18 cellular contexts compared by ENCODE assay signal in the genomic region with DNA sequence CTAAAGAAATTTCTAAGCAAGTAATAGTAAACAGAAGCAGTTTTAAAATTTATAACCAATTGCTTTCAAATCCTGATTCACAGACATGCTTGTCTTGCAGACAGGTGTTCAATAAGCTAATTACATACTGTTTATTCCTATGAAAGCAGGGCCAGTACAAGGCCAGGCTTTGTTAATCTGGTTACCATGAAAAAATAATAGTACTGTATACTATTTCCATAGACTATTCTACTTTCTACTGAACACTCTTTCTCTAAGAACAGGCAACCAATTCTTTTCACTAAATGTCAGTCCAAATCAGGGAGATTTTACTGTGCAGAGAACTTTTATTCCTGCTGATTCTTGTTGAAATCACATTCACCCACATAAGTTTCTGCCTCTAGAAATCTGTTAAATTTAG. TPM values are rescaled to one million over a fixed set of nuclear protein-coding genes. Genes with fewer than 3 reads are reported as not detected.
A peak's percentile ranks its signal among the peaks of the same experiment; 100 is the strongest.
DNase-seq lines count a peak whose midpoint lies in the region; ATAC-seq and TF ChIP-seq lines count a peak whose summit lies in the region.
"Had no signal": no experiment of that assay in that cellular context is flagged by ENCODE, and none has a peak within 500 bp of the region (broad histone marks: within the 10 kb centered on the region; RNA-seq: fewer than 3 reads in every experiment).

No MANE protein-coding gene starts in this region.

- intact Hi-C loops in natural killer cell (cut with micrococcal nuclease) (loop anchor here (10.0 kb wide), 1 partner anchor 371 kb away; a partner anchor contains a TSS), Calu3 (cut with micrococcal nuclease; ENCODE audit: unreplicated experiment) (no loop called here)

- H3K36me3 ChIP-seq in SK-N-SH (replicated peaks in 1 of 2; ENCODE audit: control insufficient read depth in 1 of 2, insufficient read depth in 2 of 2, low read length in 1 of 2): peaks cover 10 to 11% of the 10 kb centered on the region in 2 experiments
- H3K36me3 ChIP-seq in KOPT-K1 (ENCODE audit: insufficient read depth, low read length): peaks cover 13% of the 10 kb centered on the region

- H3K9me3 ChIP-seq in SK-N-SH (no peaks in the 10 kb centered on the region), KOPT-K1 (ENCODE audit: insufficient read depth, low read length, poor library complexity, severe bottlenecking) (no peaks in the 10 kb centered on the region)
- H3K9me3 ChIP-seq: left lung, stomach had no signal

- BruUV-seq in Calu3 (replicated peaks; lab: Mats Ljungman, UMichigan): no TSS peak

- H3F3A ChIP-seq in SK-N-SH (replicated peaks; ENCODE audit: insufficient read depth): peaks cover 8% of the 10 kb centered on the region

- no peak overlapping the region for H3K27ac Mint-ChIP-seq in activated naive CD8-positive, alpha-beta T cell treated with anti-CD3 and anti-CD28 coated beads, Interleukin-2, amount 50 U/mL, for 24 hours
- H3K27ac Mint-ChIP-seq in natural killer cell (peak overlapping the region; percentile 46 to 60), Calu3 (ENCODE audit: unreplicated experiment) (no peak overlapping the region)
- H3K27ac Mint-ChIP-seq: progenitor cell of endocrine pancreas had no signal

- H2AFZ ChIP-seq in SK-N-SH (ENCODE audit: low read depth): peak overlapping the region; percentile 40

- H3K27me3 Mint-ChIP-seq in activated naive CD8-positive, alpha-beta T cell treated with anti-CD3 and anti-CD28 coated beads, Interleukin-2, amount 50 U/mL, for 24 hours: peaks cover 3% of the 10 kb centered on the region
- peaks cover 0 to 4% of the 10 kb centered on the region in 2 donors for H3K27me3 Mint-ChIP-seq in natural killer cell (ENCODE audit: low read depth in 2 of 2)
- peaks cover 12% of the 10 kb centered on the region for H3K27me3 Mint-ChIP-seq in Calu3 (ENCODE audit: unreplicated experiment)
- H3K27me3 Mint-ChIP-seq: progenitor cell of endocrine pancreas had no signal

- H3K4me2 ChIP-seq in SK-N-SH: no peak overlapping the region

- no peaks in the 10 kb centered on the region for H3K9me3 Mint-ChIP-seq in activated naive CD8-positive, alpha-beta T cell treated with anti-CD3 and anti-CD28 coated beads, Interleukin-2, amount 50 U/mL, for 24 hours
- H3K9me3 Mint-ChIP-seq in natural killer cell (no peaks in the 10 kb centered on the region), Calu3 (ENCODE audit: low read depth, unreplicated experiment) (no peaks in the 10 kb centered on the region)

- POLR2A ChIA-PET in SK-N-SH (lab: Yijun Ruan, JAX): no interaction called here

- peaks cover 21% of the 10 kb centered on the region for H3K36me3 Mint-ChIP-seq in activated naive CD8-positive, alpha-beta T cell treated with anti-CD3 and anti-CD28 coated beads, Interleukin-2, amount 50 U/mL, for 24 hours (ENCODE audit: low read depth)
- peaks cover 10% of the 10 kb centered on the region for H3K36me3 Mint-ChIP-seq in natural killer cell
- peaks cover 31% of the 10 kb centered on the region for H3K36me3 Mint-ChIP-seq in Calu3 (ENCODE audit: insufficient read depth, unreplicated experiment)

- ATAC-seq in SK-N-SH treated with all-trans-retinoic acid at 6 μM for 48 hours (no peak), natural killer cell (no peak), GM21515 (IDR thresholded peaks at IDR 0.05; ENCODE audit: unreplicated experiment) (no peak)
- no peak for ATAC-seq in activated naive CD8-positive, alpha-beta T cell treated with anti-CD3 and anti-CD28 coated beads, Interleukin-2, amount 50 U/mL, for 24 hours
- ATAC-seq: activated CD4-positive, CD25-positive, alpha-beta regulatory T cell treated with anti-CD3 and anti-CD28 coated beads, Interleukin-2, amount 50 U/mL, for 24 hours; left lung had no signal

- no peaks in the 10 kb centered on the region for H3K27me3 ChIP-seq in SK-N-SH (ENCODE audit: insufficient read depth)
- H3K27me3 ChIP-seq: left lung, stomach had no signal

- peaks cover 11 to 14% of the 10 kb centered on the region in 2 experiments; a peak in 3 of 4 replicates for H3K4me1 ChIP-seq in SK-N-SH (ENCODE audit: control insufficient read depth in 1 of 2, insufficient read depth in 2 of 2, low read depth in 1 of 2, low read length in 1 of 2)

- H3K4me1 Mint-ChIP-seq in activated naive CD8-positive, alpha-beta T cell treated with anti-CD3 and anti-CD28 coated beads, Interleukin-2, amount 50 U/mL, for 24 hours: peaks cover 32% of the 10 kb centered on the region
- H3K4me1 Mint-ChIP-seq in natural killer cell (peaks cover 29 to 30% of the 10 kb centered on the region in 2 donors), Calu3 (ENCODE audit: low read depth, unreplicated experiment) (peaks cover 18% of the 10 kb centered on the region)

- no peak overlapping the region for H3K9ac ChIP-seq in SK-N-SH

- no peak for TF ChIP-seq EP300 in SK-N-SH (IDR thresholded peaks at IDR 0.05; ENCODE audit: borderline replicate concordance in 1 of 2, low read depth in 1 of 2, low read length in 1 of 2)

- H3K79me2 ChIP-seq in SK-N-SH (ENCODE audit: insufficient read depth): peaks cover 21% of the 10 kb centered on the region

- no peak for DNase-seq in SK-N-SH
- no peak for DNase-seq in activated naive CD8-positive, alpha-beta T cell treated with anti-CD3 and anti-CD28 coated beads, Interleukin-2, amount 50 U/mL, for 24 hours
- no peak for DNase-seq in natural killer cell
- no peak for DNase-seq in Calu3
- no peak for DNase-seq in AML-193 (lab: John Stamatoyannopoulos, UW)
- DNase-seq: 8988T; amygdala; DMS79 treated with DMSO at 0.1 percent for 48 hours; effector CD8-positive, alpha-beta T cell; left lung; NCI-H510A; SIG-M5; stomach had no signal

- H3K4me3 ChIP-seq in SK-N-SH (ENCODE audit: low read depth in 2 of 2, low read length in 1 of 2): no peak overlapping the region

- peak overlapping the region; percentile 67 for H3K4me3 Mint-ChIP-seq in activated naive CD8-positive, alpha-beta T cell treated with anti-CD3 and anti-CD28 coated beads, Interleukin-2, amount 50 U/mL, for 24 hours
- H3K4me3 Mint-ChIP-seq in natural killer cell (peak overlapping the region; percentile 62), Calu3 (ENCODE audit: low read depth, unreplicated experiment) (no peak overlapping the region)

- peaks cover 15% of the 10 kb centered on the region for H4K20me1 ChIP-seq in SK-N-SH (ENCODE audit: insufficient read depth)

- CTCF ChIA-PET in SK-N-SH (lab: Yijun Ruan, JAX) (interaction anchor here (0.6 to 0.9 kb wide), 3 partner anchors 14 to 151 kb away, joined by 3 to 4 read pairs (median 3); no protein-coding TSS in a partner anchor), Calu3 (lab: Charles Lee) (no interaction called here)

- H3K9me2 ChIP-seq in SK-N-SH: no peaks in the 10 kb centered on the region

- no peak for TF ChIP-seq RAD21 in SK-N-SH (IDR thresholded peaks at IDR 0.05; ENCODE audit: low read length)

- TF ChIP-seq CTCF in SK-N-SH (IDR thresholded peaks at IDR 0.05) (no peak), natural killer cell (IDR thresholded peaks at IDR 0.05) (no peak), Calu3 (IDR thresholded peaks at IDR 0.05; ENCODE audit: unreplicated experiment) (no peak)

- H3K27ac ChIP-seq in SK-N-SH (ENCODE audit: low read depth in 2 of 2, low read length in 1 of 2) (no peak overlapping the region), KOPT-K1 (ENCODE audit: low read depth, low read length, poor library complexity, severe bottlenecking) (peak overlapping the region; percentile 59)
- H3K27ac ChIP-seq: left lung had no signal

TF ChIP-seq in SK-N-SH, 30 proteins besides CTCF, POLR2A, EP300 and RAD21 (continues in another document):
- no peak for TF ChIP-seq NFIC (IDR thresholded peaks at IDR 0.05; ENCODE audit: borderline replicate concordance)

TF ChIP-seq in SK-N-SH treated with all-trans-retinoic acid at 6 μM for 48 hours, 23 proteins besides CTCF, POLR2A, EP300 and RAD21:
- no peak for TF ChIP-seq TCF4 (CRISPR knock-in tag; IDR thresholded peaks at IDR 0.05; ENCODE audit: borderline replicate concordance)
- TF ChIP-seq, protein P1, sequence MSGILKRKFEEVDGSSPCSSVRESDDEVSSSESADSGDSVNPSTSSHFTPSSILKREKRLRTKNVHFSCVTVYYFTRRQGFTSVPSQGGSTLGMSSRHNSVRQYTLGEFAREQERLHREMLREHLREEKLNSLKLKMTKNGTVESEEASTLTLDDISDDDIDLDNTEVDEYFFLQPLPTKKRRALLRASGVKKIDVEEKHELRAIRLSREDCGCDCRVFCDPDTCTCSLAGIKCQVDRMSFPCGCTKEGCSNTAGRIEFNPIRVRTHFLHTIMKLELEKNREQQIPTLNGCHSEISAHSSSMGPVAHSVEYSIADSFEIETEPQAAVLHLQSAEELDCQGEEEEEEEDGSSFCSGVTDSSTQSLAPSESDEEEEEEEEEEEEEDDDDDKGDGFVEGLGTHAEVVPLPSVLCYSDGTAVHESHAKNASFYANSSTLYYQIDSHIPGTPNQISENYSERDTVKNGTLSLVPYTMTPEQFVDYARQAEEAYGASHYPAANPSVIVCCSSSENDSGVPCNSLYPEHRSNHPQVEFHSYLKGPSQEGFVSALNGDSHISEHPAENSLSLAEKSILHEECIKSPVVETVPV (CRISPR knock-in tag; IDR thresholded peaks at IDR 0.05): no peak
TF ChIP-seq in SK-N-SH treated with all-trans-retinoic acid at 6 μM for 48 hours: peak in this region for 0.

RNA-seq across cellular contexts. Expression of a gene that starts 2.9 kb away (rescaled TPM):
- 199 and 212 TPM in 2 replicates for polyA plus RNA-seq in SK-N-SH (2012; rRNA removed)
- polyA plus RNA-seq in SK-N-SH (2012; cell fraction: cytosol; rRNA removed): 195 and 227 TPM in 2 replicates
- polyA plus RNA-seq in SK-N-SH (2012; cell fraction: nucleus; rRNA removed): 186 and 370 TPM in 2 replicates
- 100 to 1,000 TPM; 323 to 538 (median 359) TPM for total RNA-seq in natural killer cell
- 184 and 203 TPM in 2 replicates for total RNA-seq in Calu3 (2022)

RNA-seq across cellular contexts. Expression of a gene that starts 24.0 kb away (rescaled TPM):
- polyA plus RNA-seq in SK-N-SH (2012; rRNA removed): 19.2 and 21.6 TPM in 2 replicates
- 24.1 and 29.9 TPM in 2 replicates for polyA plus RNA-seq in SK-N-SH (2012; cell fraction: cytosol; rRNA removed)
- 4.5 and 7.4 TPM in 2 replicates for polyA plus RNA-seq in SK-N-SH (2012; cell fraction: nucleus; rRNA removed)
- total RNA-seq in natural killer cell (1 to 10 TPM; 3.5 to 7.3 (median 5.7) TPM), Calu3 (2022) (24.4 TPM in 2 replicates)

Comparison
In these comparisons a context has a peak if more than half of its experiments do, and no peak if none do; other contexts are left out.
1. H3K27ac Mint-ChIP-seq: peak in natural killer cell (2 of 2); none in activated naive CD8-positive, alpha-beta T cell treated with anti-CD3 and anti-CD28 coated beads, Interleukin-2, amount 50 U/mL, for 24 hours (single experiment) and Calu3 (single experiment).